ENCODE assay signal across 7 cellular contexts in the genomic region with DNA sequence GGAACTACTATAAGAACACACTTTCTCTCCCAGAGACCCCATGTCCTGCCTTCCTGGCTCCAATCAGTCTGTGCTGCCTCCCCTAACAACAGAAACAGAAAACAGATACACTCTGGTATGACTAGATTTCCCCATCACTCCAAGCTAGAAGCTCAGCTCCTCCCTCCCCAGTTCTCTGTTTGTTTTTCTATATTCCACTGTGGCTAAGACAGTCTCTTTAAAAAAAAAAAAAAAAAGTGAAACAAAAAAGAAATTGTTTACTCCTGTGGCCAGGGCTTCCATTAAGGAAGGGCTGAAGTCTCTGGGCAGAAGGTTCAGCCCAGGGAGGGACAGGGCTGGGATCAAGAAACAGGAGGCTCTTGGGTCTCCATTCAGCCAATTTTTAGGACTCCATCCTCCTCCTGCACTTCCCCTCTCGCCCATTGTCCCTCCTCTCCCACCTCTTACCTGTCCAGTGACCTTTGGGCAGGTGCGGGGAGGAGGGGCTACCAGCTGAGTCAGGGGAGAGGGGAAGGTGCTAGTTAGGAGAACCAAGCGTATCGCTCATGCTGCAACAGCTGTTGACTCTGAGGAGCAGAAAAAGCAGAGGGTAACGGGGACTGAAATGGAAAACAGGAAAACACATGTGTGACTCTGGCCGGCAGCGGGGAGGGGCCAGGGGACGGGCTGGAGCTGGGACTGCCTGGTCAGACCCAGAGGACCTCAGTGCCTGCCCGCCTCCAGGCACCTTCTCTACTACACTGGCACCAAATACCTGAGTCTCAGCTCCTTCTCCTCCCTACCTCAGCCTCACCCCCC. TPM values are rescaled to one million over a fixed set of nuclear protein-coding genes. Genes with fewer than 3 reads are reported as not detected.
DNase-seq lines count a peak whose midpoint lies in the region; ATAC-seq and TF ChIP-seq lines count a peak whose summit lies in the region.
"Had no signal": no experiment of that assay in that cellular context is flagged by ENCODE, and none has a peak within 500 bp of the region (broad histone marks: within the 10 kb centered on the region; RNA-seq: fewer than 3 reads in every experiment).

No MANE protein-coding gene starts in this region.

- H3K36me3 ChIP-seq in heart right ventricle, result no peaks in the 10 kb centered on the region
- no peaks in the 10 kb centered on the region for H3K36me3 ChIP-seq in tibial nerve

- CTCF ChIA-PET in HEK293T (lab: Yijun Ruan, JAX), result interaction anchor here (0.7 to 1.4 kb wide), 7 partner anchors 11 to 967 kb away, joined by 3 to 8 read pairs (median 4); no protein-coding TSS in a partner anchor

- H3K27me3 ChIP-seq in heart right ventricle, result no peaks in the 10 kb centered on the region
- H3K27me3 ChIP-seq in tibial nerve, result no peaks in the 10 kb centered on the region

- intact Hi-C loops in heart right ventricle (cut with DNase I), result loop anchor here in 7 of 10 donors (5.0 to 10.0 kb wide), 8 partner anchors 155 to 435 kb away; no protein-coding TSS in a partner anchor

- 23 to 30% methylated on average over 9 of the region's 9 CpGs for WGBS in heart right ventricle, 2 donors
- 12 to 13% methylated on average over 9 of the region's 9 CpGs for WGBS in tibial nerve, 2 donors

- peak in 1 of 2 donors; percentile 34 for TF ChIP-seq POLR2A in tibial nerve (IDR thresholded peaks at IDR 0.05)

- POLR2A ChIA-PET in HEK293T (lab: Yijun Ruan, JAX), result interaction anchor here (1.7 kb wide), 1 partner anchor 53 kb away, joined by 5 read pairs; a partner anchor contains a TSS

- H3K4me1 ChIP-seq in heart right ventricle (peaks cover 3 to 72% (median 33%) of the 10 kb centered on the region in 9 donors), tibial nerve (peaks cover 0 to 39% (median 13%) of the 10 kb centered on the region in 4 donors)

- no peak for TF ChIP-seq CTCF in heart right ventricle (IDR thresholded peaks at IDR 0.05)
- no peak for TF ChIP-seq CTCF in tibial nerve (IDR thresholded peaks at IDR 0.05)

- peak overlapping the region in 7 of 10 donors; percentile 20 to 86 (median 54) for H3K27ac ChIP-seq in heart right ventricle
- H3K27ac ChIP-seq in tibial nerve, result peak overlapping the region in 3 of 4 donors; percentile 60 to 72 (median 63)
- H3K27ac ChIP-seq: HL-60 had no signal

- TF ChIP-seq EP300 in tibial nerve (IDR thresholded peaks at IDR 0.05), result no peak

- DNase-seq in EH (ENCODE audit: low read depth) (peak; percentile 78), NCI-H146 (lab: John Stamatoyannopoulos, UW) (peak; percentile 50), heart right ventricle (peak; percentile 28 to 42), tibial nerve (ENCODE audit: low spot score in 2 of 2) (peak in 1 of 2 donors; percentile 51), HEK293T (ENCODE audit: extremely low spot score) (no peak), GDM1 (lab: John Stamatoyannopoulos, UW) (no peak)

- ATAC-seq in heart right ventricle, result peak in 7 of 8 donors; percentile 9 to 48 (median 34)

- peak overlapping the region in 9 of 10 donors; percentile 7 to 51 (median 44) for H3K4me3 ChIP-seq in heart right ventricle
- peak overlapping the region in 2 of 4 donors; percentile 39 to 45 for H3K4me3 ChIP-seq in tibial nerve

- H3K9me3 ChIP-seq in heart right ventricle (no peaks in the 10 kb centered on the region), tibial nerve (no peaks in the 10 kb centered on the region)

TF ChIP-seq in HEK293T, 16 proteins besides CTCF, POLR2A, EP300 and RAD21:
- TF ChIP-seq TARDBP (IDR thresholded peaks at IDR 0.05) (no peak), CTBP1 (IDR thresholded peaks at IDR 0.05; ENCODE audit: borderline replicate concordance) (no peak), SP1 (IDR thresholded peaks at IDR 0.05) (no peak), ZNF384 (IDR thresholded peaks at IDR 0.05) (no peak)
- TF ChIP-seq, protein P1, sequence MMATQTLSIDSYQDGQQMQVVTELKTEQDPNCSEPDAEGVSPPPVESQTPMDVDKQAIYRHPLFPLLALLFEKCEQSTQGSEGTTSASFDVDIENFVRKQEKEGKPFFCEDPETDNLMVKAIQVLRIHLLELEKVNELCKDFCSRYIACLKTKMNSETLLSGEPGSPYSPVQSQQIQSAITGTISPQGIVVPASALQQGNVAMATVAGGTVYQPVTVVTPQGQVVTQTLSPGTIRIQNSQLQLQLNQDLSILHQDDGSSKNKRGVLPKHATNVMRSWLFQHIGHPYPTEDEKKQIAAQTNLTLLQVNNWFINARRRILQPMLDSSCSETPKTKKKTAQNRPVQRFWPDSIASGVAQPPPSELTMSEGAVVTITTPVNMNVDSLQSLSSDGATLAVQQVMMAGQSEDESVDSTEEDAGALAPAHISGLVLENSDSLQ (IDR thresholded peaks at IDR 0.05), result no peak

RNA-seq across cellular contexts. Expression of a gene that starts 4.2 kb away (rescaled TPM):
- total RNA-seq in heart right ventricle (10 to 100 TPM in 1 of 10 donors, 1 to 10 TPM in 9; 1.1 to 16.1 (median 2.8) TPM), tibial nerve (10 to 100 TPM in 3 of 4 donors, 1 to 10 TPM in 1; 8.4 to 39.8 (median 19.0) TPM)
- polyA plus RNA-seq in heart right ventricle, result 1 to 10 TPM; 2.3 to 3.7 TPM

RNA-seq across cellular contexts. Expression of a gene that starts 10.3 kb away (rescaled TPM):
- total RNA-seq in heart right ventricle (100 to 1,000 TPM in 7 of 10 donors, 10 to 100 TPM in 3; 90.1 to 117 (median 106) TPM), tibial nerve (10 to 100 TPM; 26.7 to 44.0 (median 30.2) TPM)
- polyA plus RNA-seq in heart right ventricle, result 100 to 1,000 TPM; 136 to 300 TPM

RNA-seq across cellular contexts. Expression of a gene that starts 17.0 kb away (rescaled TPM):
- total RNA-seq in heart right ventricle (10 to 100 TPM; 13.6 to 43.3 (median 20.2) TPM), tibial nerve (100 to 1,000 TPM; 101 to 222 (median 145) TPM)
- 10 to 100 TPM; 24.8 to 27.4 TPM for polyA plus RNA-seq in heart right ventricle

RNA-seq across cellular contexts. Expression of a gene that starts 52.1 kb away (rescaled TPM):
- total RNA-seq in heart right ventricle (100 to 1,000 TPM in 1 of 10 donors, 10 to 100 TPM in 9; 39.3 to 101 (median 50.9) TPM), tibial nerve (100 to 1,000 TPM in 2 of 4 donors, 10 to 100 TPM in 2; 82.3 to 151 (median 97.0) TPM)
- polyA plus RNA-seq in heart right ventricle, result 10 to 100 TPM; 10.3 to 38.4 TPM

RNA-seq across cellular contexts. Expression of a gene that starts 52.9 kb away (rescaled TPM):
- 100 to 1,000 TPM; 138 to 219 (median 189) TPM for total RNA-seq in heart right ventricle
- 100 to 1,000 TPM; 143 to 146 TPM for polyA plus RNA-seq in heart right ventricle
- 10 to 100 TPM; 65.5 to 79.6 (median 69.6) TPM for total RNA-seq in tibial nerve

Comparison
In these comparisons a context has a peak if more than half of its experiments do, and no peak if none do; other contexts are left out.
1. DNase-seq: peak in EH (single experiment), NCI-H146 (single experiment) and heart right ventricle (2 of 2); none in HEK293T (single experiment) and GDM1 (single experiment).